1 cellular context compared by ENCODE assay signal in the genomic region with DNA sequence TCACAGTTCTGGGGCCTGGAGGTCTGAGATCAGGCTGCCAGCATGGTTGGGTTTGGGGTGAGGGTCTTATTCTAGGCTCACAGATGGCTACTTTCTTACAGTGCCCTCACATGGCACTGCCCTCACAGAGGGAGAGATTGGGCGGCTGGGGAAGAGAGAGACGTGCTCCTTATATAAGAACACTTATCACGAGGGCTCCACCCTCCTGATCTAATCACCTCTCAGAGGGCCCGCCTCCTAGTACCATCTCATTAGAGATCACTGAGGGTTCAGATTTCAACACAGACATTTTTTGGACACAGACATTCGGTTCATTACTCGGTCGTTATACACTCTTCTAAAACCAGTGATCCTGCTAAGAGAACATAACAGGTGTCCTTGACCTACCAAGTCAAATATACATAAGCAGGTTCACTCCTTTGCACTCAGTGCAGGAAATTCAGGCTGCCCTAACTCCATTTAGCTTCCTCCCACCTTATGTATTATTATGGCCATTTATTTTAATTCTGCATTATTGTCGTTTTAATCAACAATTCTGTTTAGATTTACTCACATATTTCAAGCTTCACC.
TF ChIP-seq lines count a peak whose summit lies in the region.

No MANE protein-coding gene starts in this region.

TF ChIP-seq in HepG2, 621 proteins besides CTCF, POLR2A, EP300 and RAD21 (continued from another document):
- TF ChIP-seq, protein P1, sequence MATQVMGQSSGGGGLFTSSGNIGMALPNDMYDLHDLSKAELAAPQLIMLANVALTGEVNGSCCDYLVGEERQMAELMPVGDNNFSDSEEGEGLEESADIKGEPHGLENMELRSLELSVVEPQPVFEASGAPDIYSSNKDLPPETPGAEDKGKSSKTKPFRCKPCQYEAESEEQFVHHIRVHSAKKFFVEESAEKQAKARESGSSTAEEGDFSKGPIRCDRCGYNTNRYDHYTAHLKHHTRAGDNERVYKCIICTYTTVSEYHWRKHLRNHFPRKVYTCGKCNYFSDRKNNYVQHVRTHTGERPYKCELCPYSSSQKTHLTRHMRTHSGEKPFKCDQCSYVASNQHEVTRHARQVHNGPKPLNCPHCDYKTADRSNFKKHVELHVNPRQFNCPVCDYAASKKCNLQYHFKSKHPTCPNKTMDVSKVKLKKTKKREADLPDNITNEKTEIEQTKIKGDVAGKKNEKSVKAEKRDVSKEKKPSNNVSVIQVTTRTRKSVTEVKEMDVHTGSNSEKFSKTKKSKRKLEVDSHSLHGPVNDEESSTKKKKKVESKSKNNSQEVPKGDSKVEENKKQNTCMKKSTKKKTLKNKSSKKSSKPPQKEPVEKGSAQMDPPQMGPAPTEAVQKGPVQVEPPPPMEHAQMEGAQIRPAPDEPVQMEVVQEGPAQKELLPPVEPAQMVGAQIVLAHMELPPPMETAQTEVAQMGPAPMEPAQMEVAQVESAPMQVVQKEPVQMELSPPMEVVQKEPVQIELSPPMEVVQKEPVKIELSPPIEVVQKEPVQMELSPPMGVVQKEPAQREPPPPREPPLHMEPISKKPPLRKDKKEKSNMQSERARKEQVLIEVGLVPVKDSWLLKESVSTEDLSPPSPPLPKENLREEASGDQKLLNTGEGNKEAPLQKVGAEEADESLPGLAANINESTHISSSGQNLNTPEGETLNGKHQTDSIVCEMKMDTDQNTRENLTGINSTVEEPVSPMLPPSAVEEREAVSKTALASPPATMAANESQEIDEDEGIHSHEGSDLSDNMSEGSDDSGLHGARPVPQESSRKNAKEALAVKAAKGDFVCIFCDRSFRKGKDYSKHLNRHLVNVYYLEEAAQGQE (IDR thresholded peaks at IDR 0.05; ENCODE audit: borderline replicate concordance in 1 of 2, low read depth in 1 of 2, low read length in 2 of 2) = no peak
- TF ChIP-seq ZNF749 (CRISPR knock-in tag; IDR thresholded peaks at IDR 0.05; ENCODE audit: borderline replicate concordance) (no peak), WIZ (CRISPR knock-in tag; IDR thresholded peaks at IDR 0.05) (no peak), ZBTB38 (CRISPR knock-in tag; IDR thresholded peaks at IDR 0.05) (no peak), GATAD2A (CRISPR knock-in tag; IDR thresholded peaks at IDR 0.05) (no peak), HDAC6 (IDR thresholded peaks at IDR 0.05; ENCODE audit: low read depth, low read length) (no peak), NR2C2 (CRISPR knock-in tag; IDR thresholded peaks at IDR 0.05; ENCODE audit: borderline replicate concordance) (0 out of 2 replicates have a peak, but pooled peaks have one; percentile 27), KDM5A (IDR thresholded peaks at IDR 0.05; ENCODE audit: borderline replicate concordance, low read length) (no peak), SALL1 (CRISPR knock-in tag; IDR thresholded peaks at IDR 0.05) (no peak), ZNF564 (CRISPR knock-in tag; IDR thresholded peaks at IDR 0.05) (no peak), ZNF616 (CRISPR knock-in tag; IDR thresholded peaks at IDR 0.05; ENCODE audit: low read depth) (no peak), RARA (CRISPR knock-in tag; IDR thresholded peaks at IDR 0.05) (peak; percentile 39; the same call in 1 of the 2 replicates), NR2F6 (IDR thresholded peaks at IDR 0.05) (peak; percentile 51; the same call in 1 of the 2 replicates), NR2F6 (CRISPR knock-in tag; IDR thresholded peaks at IDR 0.05) (peak; percentile 19; the same call in 1 of the 2 replicates), ZNF251 (CRISPR knock-in tag; IDR thresholded peaks at IDR 0.05) (no peak), ZBTB7A (CRISPR knock-in tag; IDR thresholded peaks at IDR 0.05) (no peak)
- TF ChIP-seq, protein P2, sequence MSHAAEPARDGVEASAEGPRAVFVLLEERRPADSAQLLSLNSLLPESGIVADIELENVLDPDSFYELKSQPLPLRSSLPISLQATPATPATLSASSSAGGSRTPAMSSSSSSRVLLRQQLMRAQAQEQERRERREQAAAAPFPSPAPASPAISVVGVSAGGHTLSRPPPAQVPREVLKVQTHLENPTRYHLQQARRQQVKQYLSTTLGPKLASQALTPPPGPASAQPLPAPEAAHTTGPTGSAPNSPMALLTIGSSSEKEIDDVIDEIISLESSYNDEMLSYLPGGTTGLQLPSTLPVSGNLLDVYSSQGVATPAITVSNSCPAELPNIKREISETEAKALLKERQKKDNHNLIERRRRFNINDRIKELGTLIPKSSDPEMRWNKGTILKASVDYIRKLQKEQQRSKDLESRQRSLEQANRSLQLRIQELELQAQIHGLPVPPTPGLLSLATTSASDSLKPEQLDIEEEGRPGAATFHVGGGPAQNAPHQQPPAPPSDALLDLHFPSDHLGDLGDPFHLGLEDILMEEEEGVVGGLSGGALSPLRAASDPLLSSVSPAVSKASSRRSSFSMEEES (CRISPR knock-in tag; IDR thresholded peaks at IDR 0.05) = no peak
